In genomic region chr2:70086838-70087702, GRCh38 we compare ENCODE assay signal across 8 cellular contexts. TPM values are rescaled to one million over a fixed set of nuclear protein-coding genes. Genes with fewer than 3 reads are reported as not detected.
DNase-seq lines count a peak whose midpoint lies in the region; TF ChIP-seq lines count a peak whose summit lies in the region.

PCBP1 (plus strand) TSS chr2:70087477; CDS start chr2:70087744, 267 bp downstream.

- H3K36me3 Mint-ChIP-seq in HFFc6 (ENCODE audit: low read depth): peaks cover 49% of the 10 kb centered on the region

- no peak for TF ChIP-seq CTCF in HFFc6 (IDR thresholded peaks at IDR 0.05)

- peaks cover 49% of the 10 kb centered on the region for H3K4me1 Mint-ChIP-seq in HFFc6 (ENCODE audit: low read depth)

- H3K4me3 ChIP-seq in SK-N-MC (peak within 1 kb of the TSS; percentile 96), neuron (ENCODE audit: low read length) (peak within 1 kb of the TSS; percentile 99), stomach smooth muscle (ENCODE audit: low read length in 2 of 2) (peak within 1 kb of the TSS; percentile 72 to 98)

- H3K9ac ChIP-seq in SK-N-MC (ENCODE audit: insufficient read length) (peak within 1 kb of the TSS; percentile 100), stomach smooth muscle (ENCODE audit: low read length in 2 of 2) (peak within 1 kb of the TSS; percentile 99 to 100)

- H2AFZ ChIP-seq in neuron (ENCODE audit: low read depth, low read length): peak within 1 kb of the TSS; percentile 70

- H3K27ac ChIP-seq in SK-N-MC: peak within 1 kb of the TSS; percentile 100
- peak within 1 kb of the TSS; percentile 100 for H3K27ac ChIP-seq in stomach smooth muscle (ENCODE audit: low read length)

- DNase-seq in GF-D8 (lab: John Stamatoyannopoulos, UW) (peak; percentile 82), HFFc6 (peak; percentile 89), NCI-H1092 (lab: John Stamatoyannopoulos, UW) (peak; percentile 86), SK-N-MC (ENCODE audit: low read depth, low spot score) (peak; percentile 81), foreskin melanocyte (peak; percentile 89)
- peak; percentile 95 for DNase-seq in activated naive CD4-positive, alpha-beta T cell treated with Interleukin-2 at 50 U/mL for 16 hours

- peak within 1 kb of the TSS; percentile 98 for H3K4me3 Mint-ChIP-seq in HFFc6

- H3K27me3 Mint-ChIP-seq in HFFc6 (ENCODE audit: insufficient read depth): peaks cover 6% of the 10 kb centered on the region

- H3K9me3 ChIP-seq in SK-N-MC (ENCODE audit: low read depth, low read length) (no peaks in the 10 kb centered on the region), neuron (ENCODE audit: low read length) (no peaks in the 10 kb centered on the region), stomach smooth muscle (ENCODE audit: control insufficient read depth in 2 of 2, low read length in 2 of 2) (no peaks in the 10 kb centered on the region)

- H3K36me3 ChIP-seq in SK-N-MC (ENCODE audit: insufficient read depth, low read length) (peaks cover 38% of the 10 kb centered on the region), neuron (ENCODE audit: insufficient read depth, low read length) (peaks cover 35% of the 10 kb centered on the region), stomach smooth muscle (ENCODE audit: control insufficient read depth in 2 of 2, insufficient read depth in 2 of 2, low read length in 2 of 2) (peaks cover 16 to 19% of the 10 kb centered on the region in 2 donors)

- H3K27me3 ChIP-seq in neuron (ENCODE audit: insufficient read depth, low read length) (no peaks in the 10 kb centered on the region), stomach smooth muscle (ENCODE audit: control insufficient read depth in 1 of 2, insufficient read depth in 2 of 2, low read length in 2 of 2) (no peaks in the 10 kb centered on the region)

- H3K9me3 Mint-ChIP-seq in HFFc6: no peaks in the 10 kb centered on the region

- peak within 1 kb of the TSS; percentile 100 for H3K27ac Mint-ChIP-seq in HFFc6

- H3K4me1 ChIP-seq in neuron (ENCODE audit: insufficient read depth, low read length) (peaks cover 36% of the 10 kb centered on the region), stomach smooth muscle (ENCODE audit: control insufficient read depth, insufficient read depth, low read length) (peaks cover 36% of the 10 kb centered on the region)

RNA-seq across cellular contexts. Expression of gene PCBP1, which starts in this region (rescaled TPM):
- 100 to 1,000 TPM; 293 to 369 (median 361) TPM for total RNA-seq in HFFc6 (2021; fragmentation: NEBNext Ultra II Directional; extraction: Animal tissue kit (Norgen Biotek cat#: 25700))

Comparison
In these comparisons a context has a peak if more than half of its experiments do, and no peak if none do; other contexts are left out.
1. Peak in every context shown above with its lines: DNase-seq, H3K4me3 ChIP-seq and H3K27ac ChIP-seq.